Comparison of ENCODE assay signal across 9 cellular contexts in the genomic region with DNA sequence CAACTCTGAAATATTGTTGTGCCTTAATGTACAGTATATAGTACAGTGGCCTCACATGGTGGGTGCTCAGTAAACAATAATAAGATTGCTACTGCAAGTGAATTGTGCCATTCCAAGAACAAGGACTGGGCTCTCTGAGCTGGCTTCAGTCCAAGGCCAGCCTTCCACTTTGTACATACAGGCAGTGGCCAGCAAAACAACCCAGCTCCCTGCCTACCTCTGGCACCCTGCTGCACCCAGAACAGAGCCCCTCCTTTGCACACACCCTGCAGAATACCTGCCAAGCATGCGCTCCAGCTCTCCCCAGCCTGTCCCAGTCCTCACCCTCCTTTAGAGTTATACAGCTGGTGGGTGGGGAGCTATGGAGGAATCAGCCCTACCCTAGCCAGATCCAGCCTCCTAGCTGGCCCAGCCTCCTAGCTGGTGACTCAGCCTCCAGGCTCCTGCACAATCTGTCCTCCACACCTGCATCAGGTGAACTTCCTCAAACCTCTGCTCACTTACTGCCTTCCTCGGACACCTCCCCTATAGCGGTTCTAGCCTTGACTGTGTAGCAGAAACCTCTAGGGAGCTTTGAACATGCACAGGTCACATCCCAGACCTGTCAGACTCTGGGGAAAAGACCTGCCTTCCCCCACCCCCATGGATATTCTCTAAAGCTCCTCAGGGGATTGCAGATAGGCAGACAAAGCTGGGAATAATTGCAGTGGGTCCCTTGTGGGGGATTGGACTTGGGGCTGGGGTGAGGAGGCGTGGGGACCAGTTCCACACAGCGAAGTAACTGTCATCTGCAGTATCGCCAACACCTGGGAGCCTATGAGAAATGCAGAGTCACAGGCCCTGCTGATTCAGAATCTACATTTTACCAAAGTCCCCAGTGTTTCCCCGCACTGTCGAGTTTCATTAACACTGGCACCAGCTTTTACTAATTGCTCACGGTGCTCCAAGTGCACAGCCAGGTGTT. TPM values are rescaled to one million over a fixed set of nuclear protein-coding genes. Genes with fewer than 3 reads are reported as not detected.
DNase-seq lines count a peak whose midpoint lies in the region; ATAC-seq, FAIRE-seq and TF ChIP-seq lines count a peak whose summit lies in the region.
"Had no signal": no experiment of that assay in that cellular context is flagged by ENCODE, and none has a peak within 500 bp of the region (broad histone marks: within the 10 kb centered on the region; RNA-seq: fewer than 3 reads in every experiment).

No MANE protein-coding gene starts in this region.

- H3K9me3 ChIP-seq in hepatocyte (ENCODE audit: low read depth) = no peaks in the 10 kb centered on the region
- H3K9me3 ChIP-seq in small intestine (ENCODE audit: control insufficient read depth, low read depth) = no peaks in the 10 kb centered on the region

- H3K4me3 Mint-ChIP-seq in activated T-cell treated with anti-CD3 and anti-CD28 coated beads, Interleukin-2, amount 50 U/mL, for 24 hours = peak overlapping the region; percentile 75

- H3K4me1 Mint-ChIP-seq in activated T-cell treated with anti-CD3 and anti-CD28 coated beads, Interleukin-2, amount 50 U/mL, for 24 hours (ENCODE audit: low read depth) = peaks cover 48% of the 10 kb centered on the region

- H3K4me2 ChIP-seq in hepatocyte = peak overlapping the region; percentile 98

- no peak for FAIRE-seq in small intestine (lab: Jason Lieb, UNC)

- H3K36me3 Mint-ChIP-seq in activated T-cell treated with anti-CD3 and anti-CD28 coated beads, Interleukin-2, amount 50 U/mL, for 24 hours (ENCODE audit: low read depth) = peaks cover 20% of the 10 kb centered on the region

- H3K79me2 ChIP-seq in hepatocyte = no peaks in the 10 kb centered on the region

- H3K4me3 ChIP-seq in hepatocyte (no peak overlapping the region), small intestine (ENCODE audit: low read depth in 1 of 2, low read length in 2 of 2) (no peak overlapping the region)

- no peaks in the 10 kb centered on the region for H4K20me1 ChIP-seq in hepatocyte (ENCODE audit: insufficient read depth, poor library complexity, severe bottlenecking)

- H3K4me1 ChIP-seq in hepatocyte (ENCODE audit: insufficient read depth) (peaks cover 21% of the 10 kb centered on the region), small intestine (ENCODE audit: control insufficient read depth in 2 of 2, insufficient read depth in 1 of 2, low read depth in 1 of 2, low read length in 1 of 2) (peaks cover 2 to 11% of the 10 kb centered on the region in 2 donors)

- H3K27ac ChIP-seq in hepatocyte (peak overlapping the region; percentile 44), small intestine (ENCODE audit: low read depth in 1 of 2, low read length in 1 of 2) (peak overlapping the region; percentile 72 to 85)

- TF ChIP-seq CTCF in hepatocyte (IDR thresholded peaks at IDR 0.05; ENCODE audit: poor library complexity) = no peak

- no peaks in the 10 kb centered on the region for H3K9me2 ChIP-seq in hepatocyte (replicated peaks; ENCODE audit: insufficient read depth)

- H3K36me3 ChIP-seq in hepatocyte (replicated peaks; ENCODE audit: insufficient read depth, low read depth) (no peaks in the 10 kb centered on the region), small intestine (ENCODE audit: control insufficient read depth in 2 of 2, insufficient read depth in 2 of 2, low read length in 2 of 2) (no peaks in the 10 kb centered on the region)

- H3K27me3 Mint-ChIP-seq in activated T-cell treated with anti-CD3 and anti-CD28 coated beads, Interleukin-2, amount 50 U/mL, for 24 hours = peaks cover 25% of the 10 kb centered on the region

- WGBS in hepatocyte (ENCODE audit: low lambda C conversion rate, missing lambda C conversion rate) = 72% methylated on average over 9 of the region's 9 CpGs
- whole genome bisulfite sequencing in small intestine, 3 donors = 22 to 53% (median 37%) methylated on average over 9 of the region's 9 CpGs

- H2AFZ ChIP-seq in hepatocyte = no peak overlapping the region

- H3K9me3 Mint-ChIP-seq in activated T-cell treated with anti-CD3 and anti-CD28 coated beads, Interleukin-2, amount 50 U/mL, for 24 hours = no peaks in the 10 kb centered on the region

- peak overlapping the region; percentile 27 for H3K27ac Mint-ChIP-seq in activated T-cell treated with anti-CD3 and anti-CD28 coated beads, Interleukin-2, amount 50 U/mL, for 24 hours

- H3K27me3 ChIP-seq in hepatocyte (peaks cover 34% of the 10 kb centered on the region), small intestine (ENCODE audit: control insufficient read depth in 2 of 2, insufficient read depth in 2 of 2, low read length in 2 of 2) (peaks cover 0 to 2% of the 10 kb centered on the region in 2 donors)

- no peak for ATAC-seq in GM18909 (IDR thresholded peaks at IDR 0.05; ENCODE audit: poor library complexity, unreplicated experiment)
- no peak for ATAC-seq in HG02610 (IDR thresholded peaks at IDR 0.05; ENCODE audit: unreplicated experiment)

- DNase-seq in activated T-cell treated with anti-CD3 and anti-CD28 coated beads, Interleukin-2, amount 50 U/mL, for 24 hours = no peak
- DNase-seq in activated T-cell treated with anti-CD3 and anti-CD28 coated beads for 4 hours = no peak
- DNase-seq in RPMI8226 = peak; percentile 68
- DNase-seq in hepatocyte (ENCODE audit: low spot score) = peak; percentile 86
- DNase-seq in small intestine = peak; percentile 99
- no peak for DNase-seq in HuH-7.5 (ENCODE audit: low spot score)
- DNase-seq: DND-41 had no signal

RNA-seq across cellular contexts. Expression of gene ZDHHC22, which starts 17.9 kb away (rescaled TPM):
- total RNA-seq in hepatocyte = 0.04 TPM in 1 of 2 replicates, not detected in the other
- polyA plus RNA-seq in hepatocyte (not detected in 2 replicates), small intestine (under 1 TPM in 1 of 3 donors, not detected in 2; 0.33 TPM)

RNA-seq across cellular contexts. Expression of gene CIPC, which starts 25.6 kb away (rescaled TPM):
- 25.6 and 29.6 TPM in 2 replicates for total RNA-seq in hepatocyte
- polyA plus RNA-seq in hepatocyte (9.6 and 10.5 TPM in 2 replicates), small intestine (1 to 10 TPM; 7.6 to 9.2 (median 8.5) TPM)

RNA-seq across cellular contexts. Expression of gene TMEM63C, which starts 57.9 kb away (rescaled TPM):
- total RNA-seq in hepatocyte = 4.9 and 5.1 TPM in 2 replicates
- polyA plus RNA-seq in hepatocyte = 5.4 and 9.7 TPM in 2 replicates
- polyA plus RNA-seq in small intestine = 1 to 10 TPM in 1 of 3 donors, under 1 TPM in 1, not detected in 1; 0.27 to 2.0 TPM

Comparison
In these comparisons a context has a peak if more than half of its experiments do, and no peak if none do; other contexts are left out.
1. DNase-seq: peak in RPMI8226 (single experiment), hepatocyte (single experiment) and small intestine (single experiment); none in activated T-cell treated with anti-CD3 and anti-CD28 coated beads, Interleukin-2, amount 50 U/mL, for 24 hours (single experiment), activated T-cell treated with anti-CD3 and anti-CD28 coated beads for 4 hours (single experiment) and HuH-7.5 (single experiment).